In the genomic region with DNA sequence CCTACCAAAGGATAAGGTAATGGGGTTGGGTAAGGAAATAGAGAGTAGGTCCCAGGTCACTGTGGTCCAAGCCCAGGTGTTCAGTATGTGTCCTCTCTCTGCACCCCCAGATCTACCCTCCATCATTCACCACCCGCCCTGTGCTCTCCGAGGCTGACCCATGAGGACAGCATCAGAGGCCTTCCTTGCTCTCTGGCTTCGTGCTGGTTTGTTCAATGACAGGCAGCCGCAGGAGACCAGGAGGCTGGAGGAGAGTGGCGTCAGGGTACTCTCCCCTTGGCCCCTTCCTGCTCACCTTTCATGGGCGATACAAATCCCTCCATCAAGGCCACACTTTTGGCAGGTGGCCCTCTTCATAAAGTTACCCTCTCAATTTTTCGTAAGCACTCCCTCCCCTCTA, we compare ENCODE assay signal across 18 cellular contexts. TPM values are rescaled to one million over a fixed set of nuclear protein-coding genes. Genes with fewer than 3 reads are reported as not detected.
DNase-seq lines count a peak whose midpoint lies in the region; ATAC-seq and TF ChIP-seq lines count a peak whose summit lies in the region.
"Had no signal": no experiment of that assay in that cellular context is flagged by ENCODE, and none has a peak within 500 bp of the region (broad histone marks: within the 10 kb centered on the region; RNA-seq: fewer than 3 reads in every experiment).

No MANE protein-coding gene starts in this region.

- no peaks in the 10 kb centered on the region for H3K9me3 ChIP-seq in right atrium auricular region

- peak; percentile 32 for DNase-seq in right atrium auricular region (ENCODE audit: low spot score)
- no peak for DNase-seq in left ventricle myocardium superior
- peak; percentile 49 for DNase-seq in posterior vena cava (ENCODE audit: low spot score)
- peak; percentile 25 for DNase-seq in type B pancreatic cell (ENCODE audit: extremely low spot score, unreplicated experiment)
- no peak for DNase-seq in pons (ENCODE audit: low spot score)
- DNase-seq in NCI-H2196 (lab: John Stamatoyannopoulos, UW; ENCODE audit: unreplicated experiment) = no peak
- DNase-seq in putamen (ENCODE audit: low spot score) = no peak
- DNase-seq: CD8-positive, alpha-beta T cell; COR-L47; DMS153; DMS79 treated with DMSO at 0.1 percent for 48 hours; EL; H7 had no signal

- intact Hi-C loops in left ventricle myocardium superior (cut with micrococcal nuclease) = no loop called here
- intact Hi-C loops in posterior vena cava (cut with DNase I) = no loop called here

- no peaks in the 10 kb centered on the region for H3K27me3 ChIP-seq in right atrium auricular region

- H3K27ac Mint-ChIP-seq in type B pancreatic cell = no peak overlapping the region
- H3K27ac Mint-ChIP-seq: CD14-positive monocyte; CD8-positive, alpha-beta T cell; GM23338 had no signal

- H3K4me1 ChIP-seq in right atrium auricular region = no peaks in the 10 kb centered on the region

- no peaks in the 10 kb centered on the region for H3K9me3 Mint-ChIP-seq in type B pancreatic cell

- H3K4me3 ChIP-seq in right atrium auricular region = no peak overlapping the region
- H3K4me3 ChIP-seq: GM23338 had no signal

- TF ChIP-seq CTCF in right atrium auricular region (IDR thresholded peaks at IDR 0.05) = no peak
- TF ChIP-seq CTCF in type B pancreatic cell (conservative IDR thresholded peaks at IDR 0.05) = no peak

- no peaks in the 10 kb centered on the region for H3K36me3 Mint-ChIP-seq in type B pancreatic cell
- H3K36me3 Mint-ChIP-seq: CD14-positive monocyte; CD8-positive, alpha-beta T cell had no signal

- no peaks in the 10 kb centered on the region for H3K36me3 ChIP-seq in right atrium auricular region

- H3K27me3 Mint-ChIP-seq in type B pancreatic cell = no peaks in the 10 kb centered on the region

- no peaks in the 10 kb centered on the region for H3K4me1 Mint-ChIP-seq in type B pancreatic cell (ENCODE audit: unreplicated experiment)
- H3K4me1 Mint-ChIP-seq: CD14-positive monocyte, GM23338 had no signal

- ATAC-seq in left ventricle myocardium superior = no peak
- ATAC-seq: CD8-positive, alpha-beta T cell; GM23338 had no signal

- no peak overlapping the region for H3K4me3 Mint-ChIP-seq in type B pancreatic cell
- H3K4me3 Mint-ChIP-seq: CD14-positive monocyte; CD8-positive, alpha-beta T cell; GM23338 had no signal

- no peak overlapping the region for H3K27ac ChIP-seq in right atrium auricular region
- H3K27ac ChIP-seq: 22Rv1 had no signal

RNA-seq across cellular contexts. Expression of a gene that starts 1.7 kb away (rescaled TPM):
- total RNA-seq in right atrium auricular region = not detected
- total RNA-seq in left ventricle myocardium superior = not detected
- not detected for total RNA-seq in posterior vena cava
- not detected in 2 replicates for total RNA-seq in type B pancreatic cell (ENCODE audit: low replicate concordance)
- total RNA-seq: A673; CD8-positive, alpha-beta T cell; GM23338; H7; HT-29 had no signal

Comparison
In these comparisons a context has a peak if more than half of its experiments do, and no peak if none do; other contexts are left out.
1. DNase-seq: peak in right atrium auricular region (single experiment), posterior vena cava (single experiment) and type B pancreatic cell (single experiment); none in left ventricle myocardium superior (single experiment), pons (single experiment), NCI-H2196 (single experiment) and putamen (single experiment).